Comparison of ENCODE assay signal across 24 cellular contexts in genomic region chr3:37582117-37582516, GRCh38.
"Had no signal": no experiment of that assay in that cellular context is flagged by ENCODE, and none has a peak within 500 bp of the region (broad histone marks: within the 10 kb centered on the region; RNA-seq: fewer than 3 reads in every experiment).

No MANE protein-coding gene starts in this region.

- H3K4me1 Mint-ChIP-seq: activated B cell treated with CpG ODN at 0.5 μM for 24 hours; activated naive CD8-positive, alpha-beta T cell treated with anti-CD3 and anti-CD28 coated beads, Interleukin-2, amount 10 ng/mL, durations not matched to agents 7 days and 5 days; activated T-helper 17 cell treated with anti-CD3 and anti-CD28 coated beads, Interleukin-2, amount 50 U/mL, for 72 hours; immature natural killer cell; T-cell had no signal

- H3K9me3 ChIP-seq: suprapubic skin, upper lobe of left lung had no signal

- H3K4me3 ChIP-seq: suprapubic skin, upper lobe of left lung had no signal

- H3K36me3 ChIP-seq: brain microvascular endothelial cell, suprapubic skin, upper lobe of left lung had no signal

- H3K4me3 Mint-ChIP-seq: activated B cell treated with CpG ODN at 0.5 μM for 24 hours; activated CD8-positive, alpha-beta T cell treated with anti-CD3 and anti-CD28 coated beads for 36 hours; activated naive CD8-positive, alpha-beta T cell treated with anti-CD3 and anti-CD28 coated beads, Interleukin-2, amount 10 ng/mL, durations not matched to agents 7 days and 5 days; activated T-helper 17 cell treated with anti-CD3 and anti-CD28 coated beads, Interleukin-2, amount 50 U/mL, for 72 hours; immature natural killer cell; stimulated activated naive CD8-positive, alpha-beta T cell treated with anti-CD3 and anti-CD28 coated beads, Interleukin-15, Interleukin-2, amounts not matched to agents 100 ng/mL and 50 ng/mL, for 24 hours; T-cell had no signal

- H3K36me3 Mint-ChIP-seq: activated naive CD8-positive, alpha-beta T cell treated with anti-CD3 and anti-CD28 coated beads, Interleukin-2, amount 10 ng/mL, durations not matched to agents 7 days and 5 days; immature natural killer cell; T-cell had no signal

- H3K27ac ChIP-seq: brain microvascular endothelial cell, suprapubic skin, upper lobe of left lung had no signal

- DNase-seq: activated B cell treated with CpG ODN at 0.5 μM for 24 hours; activated CD4-positive, alpha-beta T cell treated with anti-CD3 and anti-CD28 coated beads for 48 hours; activated CD8-positive, alpha-beta T cell treated with anti-CD3 and anti-CD28 coated beads for 36 hours; activated naive CD4-positive, alpha-beta T cell treated with Interleukin-2 at 50 U/mL for 16 hours; activated naive CD8-positive, alpha-beta T cell treated with anti-CD3 and anti-CD28 coated beads, Interleukin-2, amount 10 ng/mL, durations not matched to agents 7 days and 5 days; activated T-cell treated with anti-CD3 and anti-CD28 coated beads, Interleukin-2, amount 50 U/mL, for 1 hour; brain microvascular endothelial cell; cortex of kidney; erythroblast; head of caudate nucleus; immature natural killer cell; kidney glomerular epithelial cell; mesendoderm; occipital lobe; posterior cingulate gyrus; small intestine; stimulated activated CD4-positive, alpha-beta T cell treated with anti-CD3 and anti-CD28 coated beads, Interleukin-15, amount 100 ng/mL, for 24 hours; stimulated activated CD4-positive, alpha-beta T cell treated with anti-CD3 and anti-CD28 coated beads, Interleukin-2, amount 100 ng/mL, for 48 hours; T-cell; upper lobe of left lung had no signal

- H3K27me3 Mint-ChIP-seq: activated CD8-positive, alpha-beta T cell treated with anti-CD3 and anti-CD28 coated beads for 36 hours had no signal

- H3K9me3 Mint-ChIP-seq: activated CD8-positive, alpha-beta T cell treated with anti-CD3 and anti-CD28 coated beads for 36 hours had no signal

- H3K27me3 ChIP-seq: brain microvascular endothelial cell, suprapubic skin, upper lobe of left lung had no signal

- ATAC-seq: activated CD8-positive, alpha-beta T cell treated with anti-CD3 and anti-CD28 coated beads for 36 hours; activated T-helper 17 cell treated with anti-CD3 and anti-CD28 coated beads, Interleukin-2, amount 50 U/mL, for 72 hours; SK-N-SH treated with all-trans-retinoic acid at 6 μM for 48 hours; T-cell had no signal

- H3K27ac Mint-ChIP-seq: activated B cell treated with CpG ODN at 0.5 μM for 24 hours; activated CD8-positive, alpha-beta T cell treated with anti-CD3 and anti-CD28 coated beads for 36 hours; activated naive CD8-positive, alpha-beta T cell treated with anti-CD3 and anti-CD28 coated beads, Interleukin-2, amount 10 ng/mL, durations not matched to agents 7 days and 5 days; activated T-helper 17 cell treated with anti-CD3 and anti-CD28 coated beads, Interleukin-2, amount 50 U/mL, for 72 hours; immature natural killer cell; stimulated activated naive CD8-positive, alpha-beta T cell treated with anti-CD3 and anti-CD28 coated beads, Interleukin-15, Interleukin-2, amounts not matched to agents 100 ng/mL and 50 ng/mL, for 24 hours; T-cell had no signal
